Comparison of ENCODE assay signal across 26 cellular contexts in the genomic region with DNA sequence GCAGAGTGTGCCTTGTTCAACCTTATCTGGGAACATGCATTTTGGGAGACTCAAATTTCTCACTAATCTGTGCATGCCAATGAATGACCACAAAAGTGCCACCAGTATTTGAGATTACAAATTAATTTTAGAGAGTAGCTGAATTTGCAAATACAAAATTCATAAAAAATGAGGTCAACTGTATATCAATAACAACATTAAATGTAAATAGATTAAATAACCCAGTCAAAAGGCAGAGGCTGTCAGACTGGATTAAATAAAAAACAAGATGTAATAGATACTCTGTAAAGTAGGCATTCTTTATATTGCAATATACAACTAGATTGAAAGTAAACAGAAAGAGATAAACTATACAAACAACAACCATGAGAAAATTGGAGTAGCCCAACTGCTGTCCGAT. TPM values are rescaled to one million over a fixed set of nuclear protein-coding genes. Genes with fewer than 3 reads are reported as not detected.
"Had no signal": no experiment of that assay in that cellular context is flagged by ENCODE, and none has a peak within 500 bp of the region (broad histone marks: within the 10 kb centered on the region; RNA-seq: fewer than 3 reads in every experiment).

No MANE protein-coding gene starts in this region.

- FAIRE-seq: HTR-8/SVneo had no signal

- H3K36me3 Mint-ChIP-seq: IgD-negative memory B cell had no signal

- ATAC-seq: Panc1, PC-3, SK-N-SH treated with all-trans-retinoic acid at 6 μM for 48 hours had no signal

- DNase-seq: KBM-7, MV-4-11, NCI-H1048, NCI-H1105, NCI-H1417, NCI-H1436 treated with DMSO at 0.1 percent for 48 hours, NCI-H1694, NCI-H187 treated with DMSO at 0.1 percent for 48 hours, NCI-H2029 treated with DMSO at 0.1 percent for 48 hours, NCI-H2227 treated with DMSO at 0.1 percent for 48 hours, NCI-H524, NCI-H526 treated with DMSO at 0.1 percent for 48 hours, NCI-H748 treated with DMSO at 0.1 percent for 48 hours, PC-3, SHP77 had no signal

- H3K27ac ChIP-seq: HL-60, RWPE1 had no signal

RNA-seq across cellular contexts. Expression of gene KRTAP10-3, which starts 5.5 kb away (rescaled TPM):
- total RNA-seq: LHCN-M2, MCF 10A, NCI-H460, OCI-LY7, PC-3, SK-MEL-5 had no signal
- polyA plus RNA-seq: IgD-negative memory B cell had no signal

RNA-seq across cellular contexts. Expression of gene KRTAP10-4, which starts 9.4 kb away (rescaled TPM):
- total RNA-seq: LHCN-M2, MCF 10A, NCI-H460, OCI-LY7, PC-3, SK-MEL-5 had no signal
- polyA plus RNA-seq: IgD-negative memory B cell had no signal

RNA-seq across cellular contexts. Expression of gene KRTAP10-2, which starts 12.8 kb away (rescaled TPM):
- total RNA-seq: LHCN-M2, MCF 10A, NCI-H460, OCI-LY7, PC-3, SK-MEL-5 had no signal
- polyA plus RNA-seq: IgD-negative memory B cell had no signal

RNA-seq across cellular contexts. Expression of gene KRTAP10-5, which starts 16.3 kb away (rescaled TPM):
- total RNA-seq: LHCN-M2, MCF 10A, NCI-H460, OCI-LY7, PC-3, SK-MEL-5 had no signal
- polyA plus RNA-seq: IgD-negative memory B cell had no signal

RNA-seq across cellular contexts. Expression of gene KRTAP10-1, which starts 24.1 kb away (rescaled TPM):
- total RNA-seq: LHCN-M2, MCF 10A, NCI-H460, PC-3, SK-MEL-5 had no signal
- polyA plus RNA-seq: IgD-negative memory B cell had no signal
